Comparison of ENCODE assay signal across 12 cellular contexts in the genomic region with DNA sequence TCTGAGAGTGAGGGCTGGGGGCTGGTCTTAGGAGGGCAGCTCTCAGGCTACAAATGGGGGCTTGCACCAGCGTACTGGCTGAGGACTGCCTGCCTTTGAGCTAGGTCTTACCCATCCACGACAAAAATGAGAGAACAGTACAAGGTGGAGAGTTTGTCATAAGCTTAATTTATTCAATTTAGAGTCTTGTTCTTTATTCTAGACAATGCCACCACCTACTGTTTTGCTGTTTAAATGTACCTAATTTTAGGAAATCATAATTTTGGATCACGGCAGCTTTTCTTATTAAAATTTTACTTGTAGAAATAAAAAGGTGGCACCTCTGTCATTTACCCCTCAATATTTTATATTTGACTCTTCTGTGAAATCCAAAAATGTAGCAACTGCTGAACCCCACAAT.
DNase-seq lines count a peak whose midpoint lies in the region; ATAC-seq and TF ChIP-seq lines count a peak whose summit lies in the region.
"Had no signal": no experiment of that assay in that cellular context is flagged by ENCODE, and none has a peak within 500 bp of the region (broad histone marks: within the 10 kb centered on the region; RNA-seq: fewer than 3 reads in every experiment).

No MANE protein-coding gene starts in this region.

- TF ChIP-seq CTCF in IMR-90 (conservative IDR thresholded peaks at IDR 0.05; ENCODE audit: low read depth, low read length) (no peak; the same call in 1 of the 2 replicates), colonic mucosa (IDR thresholded peaks at IDR 0.05) (no peak), WERI-Rb-1 (IDR thresholded peaks at IDR 0.05; ENCODE audit: low read depth, low read length) (no peak)

- H3K36me3 ChIP-seq in BLaER1 treated with 17β-estradiol and CSF1 and Interleukin-3, amounts not matched to agents 10 nM and 100 nM = no peaks in the 10 kb centered on the region
- H3K36me3 ChIP-seq in IMR-90 (ENCODE audit: control insufficient read depth, insufficient read depth, low read length) (no peaks in the 10 kb centered on the region), colonic mucosa (no peaks in the 10 kb centered on the region), WERI-Rb-1 (no peaks in the 10 kb centered on the region)

- no peaks in the 10 kb centered on the region for H3K9me1 ChIP-seq in IMR-90 (ENCODE audit: insufficient read depth, low read length)

- H3K27ac Mint-ChIP-seq in naive thymus-derived CD8-positive, alpha-beta T cell = no peak overlapping the region

- in situ Hi-C loops in IMR-90 (cut with MboI; ENCODE audit: low sequenced_read_pairs) = no loop called here

- H3K27me3 Mint-ChIP-seq in naive thymus-derived CD8-positive, alpha-beta T cell = peaks cover 0 to 10% (median 0%) of the 10 kb centered on the region in 5 donors

- no peak for TF ChIP-seq POLR2A in IMR-90 (IDR thresholded peaks at IDR 0.05; ENCODE audit: low read depth, low read length)

- dilution Hi-C loops in IMR-90 (cut with HindIII; ENCODE audit: low sequenced_read_pairs, unreplicated experiment) = no loop called here

- no peak overlapping the region for H2AK5ac ChIP-seq in IMR-90 (ENCODE audit: low read depth, low read length)

- H3K4ac ChIP-seq in IMR-90 (ENCODE audit: low read depth, low read length) = no peak overlapping the region

- H3K27me3 ChIP-seq in BLaER1 treated with 17β-estradiol and CSF1 and Interleukin-3, amounts not matched to agents 10 nM and 100 nM = no peaks in the 10 kb centered on the region
- H3K27me3 ChIP-seq in IMR-90 (ENCODE audit: control insufficient read depth, insufficient read depth, low read length) (no peaks in the 10 kb centered on the region), colonic mucosa (no peaks in the 10 kb centered on the region), WERI-Rb-1 (ENCODE audit: insufficient read depth, low read depth, severe bottlenecking) (peaks cover 49% of the 10 kb centered on the region)

- H3K56ac ChIP-seq in IMR-90 (ENCODE audit: extremely low read depth, insufficient read depth, low read length) = no peak overlapping the region

- intact Hi-C loops in IMR-90 (cut with micrococcal nuclease) = loop anchor here (2.0 to 10.0 kb wide), 3 partner anchors 89 to 637 kb away; partner anchors contain the start of gene SLCO3A1
- intact Hi-C loops in colonic mucosa (cut with DNase I) = no loop called here

- H4K8ac ChIP-seq in IMR-90 (ENCODE audit: low read depth in 2 of 2, low read length in 2 of 2) = no peak overlapping the region

- H3K4me2 ChIP-seq in BLaER1 treated with 17β-estradiol and CSF1 and Interleukin-3, amounts not matched to agents 10 nM and 100 nM = peak overlapping the region in 9 of 11 experiments; percentile 73 to 97 (median 87); a peak in 18 of 22 replicates
- H3K4me2 ChIP-seq in IMR-90 (ENCODE audit: low read depth, low read length) = no peak overlapping the region

- peak; percentile 27 for TF ChIP-seq RAD21 in IMR-90 (IDR thresholded peaks at IDR 0.05; ENCODE audit: low read length)

- H2AK9ac ChIP-seq in IMR-90 (replicated peaks; ENCODE audit: low read depth, low read length, poor library complexity) = no peak overlapping the region

- no TSS peak for BruUV-seq in IMR-90 (replicated peaks; lab: Mats Ljungman, UMichigan)

- no peak overlapping the region for H3K14ac ChIP-seq in IMR-90 (replicated peaks; ENCODE audit: low read depth, low read length)

- no peak overlapping the region for H4K91ac ChIP-seq in IMR-90 (ENCODE audit: insufficient read depth, low read depth, low read length)

- H2BK20ac ChIP-seq in IMR-90 (ENCODE audit: low read depth, low read length) = no peak overlapping the region

- H2BK120ac ChIP-seq in IMR-90 (ENCODE audit: low read depth, low read length) = no peak overlapping the region

- no peak overlapping the region for H3K4me3 ChIP-seq in BLaER1 treated with 17β-estradiol and CSF1 and Interleukin-3, amounts not matched to agents 10 nM and 100 nM
- H3K4me3 ChIP-seq in IMR-90 (ENCODE audit: insufficient read depth, low read depth, low read length) = no peak overlapping the region
- no peak overlapping the region for H3K4me3 ChIP-seq in colonic mucosa
- no peak overlapping the region for H3K4me3 ChIP-seq in WERI-Rb-1 (ENCODE audit: low read depth, low read length)

- H2AFZ ChIP-seq in IMR-90 (replicated peaks; ENCODE audit: low read length, poor library complexity) = no peak overlapping the region

- H3K4me3 Mint-ChIP-seq in naive thymus-derived CD8-positive, alpha-beta T cell = no peak overlapping the region
- H3K4me3 Mint-ChIP-seq: mesothelial cell of epicardium, T-cell had no signal

- CTCF ChIA-PET in IMR-90 (lab: Yijun Ruan, JAX) = interaction anchor here (1.1 kb wide), 1 partner anchor 639 kb away, joined by 5 read pairs; no protein-coding TSS in a partner anchor

- H4K5ac ChIP-seq in IMR-90 (ENCODE audit: low read depth, low read length) = no peak overlapping the region

- peaks cover 22 to 100% (median 70%) of the 10 kb centered on the region in 10 experiments for H3K4me1 ChIP-seq in BLaER1 treated with 17β-estradiol and CSF1 and Interleukin-3, amounts not matched to agents 10 nM and 100 nM
- H3K4me1 ChIP-seq in IMR-90 (ENCODE audit: control insufficient read depth, insufficient read depth, low read length) = peaks cover 5% of the 10 kb centered on the region; the same call in 1 of the 2 replicates
- H3K4me1 ChIP-seq in colonic mucosa = peaks cover 19% of the 10 kb centered on the region

- H3K9ac ChIP-seq in BLaER1 treated with 17β-estradiol and CSF1 and Interleukin-3, amounts not matched to agents 10 nM and 100 nM = peak overlapping the region in 4 of 11 experiments; percentile 67 to 77 (median 70); a peak in 7 of 22 replicates
- H3K9ac ChIP-seq in IMR-90 (ENCODE audit: low read depth, low read length) = no peak overlapping the region
- H3K9ac ChIP-seq in colonic mucosa (ENCODE audit: low read depth in 2 of 2, low read length in 2 of 2) = peak overlapping the region; percentile 5 to 22

- peaks cover 3 to 11% of the 10 kb centered on the region in 2 experiments; a peak in 2 of 4 replicates for H3K79me1 ChIP-seq in IMR-90 (ENCODE audit: low read depth in 1 of 2, low read length in 2 of 2)

- 0 out of 22 replicates have a peak, but pooled peaks cover 0 to 3% (median 0%) of the 10 kb centered on the region in 11 experiments for H3K9me3 ChIP-seq in BLaER1 treated with 17β-estradiol and CSF1 and Interleukin-3, amounts not matched to agents 10 nM and 100 nM (replicated peaks in 1 of 11)
- no peaks in the 10 kb centered on the region for H3K9me3 ChIP-seq in IMR-90 (ENCODE audit: control insufficient read depth, insufficient read depth, low read length)
- no peaks in the 10 kb centered on the region for H3K9me3 ChIP-seq in colonic mucosa
- H3K9me3 ChIP-seq in WERI-Rb-1 (ENCODE audit: severe bottlenecking) = no peaks in the 10 kb centered on the region

- H3K23ac ChIP-seq in IMR-90 (ENCODE audit: low read depth, low read length) = no peak overlapping the region

- no peak overlapping the region for H2BK5ac ChIP-seq in IMR-90 (ENCODE audit: low read depth, low read length, poor library complexity, severe bottlenecking)

- peaks cover 21 to 62% (median 23%) of the 10 kb centered on the region in 4 donors for H3K4me1 Mint-ChIP-seq in naive thymus-derived CD8-positive, alpha-beta T cell

- no peak overlapping the region for H3K18ac ChIP-seq in IMR-90 (ENCODE audit: low read depth, low read length)

- WGBS in IMR-90 (ENCODE audit: extremely low coverage in 2 of 2, insufficient read length in 1 of 2), 2 experiments = no CpG with 5 or more reads among the region's 3 CpGs

- POLR2A ChIA-PET in IMR-90 (lab: Charles Lee; ENCODE audit: unreplicated experiment) = no interaction called here
- POLR2A ChIA-PET in naive thymus-derived CD8-positive, alpha-beta T cell (lab: Charles Lee) = interaction anchor here (1.0 to 1.3 kb wide), 3 partner anchors 89 to 235 kb away, joined by 3 to 4 read pairs (median 3); no protein-coding TSS in a partner anchor

- DNase-seq in IMR-90 = no peak
- DNase-seq in colonic mucosa = no peak
- DNase-seq in naive thymus-derived CD8-positive, alpha-beta T cell = peak in 2 of 10 donors; percentile 9 to 23
- DNase-seq in WERI-Rb-1 = no peak
- no peak for DNase-seq in superior temporal gyrus (ENCODE audit: extremely low spot score)
- DNase-seq in HuH-7 (ENCODE audit: low spot score) = no peak
- DNase-seq in H4 (ENCODE audit: low spot score) = no peak
- DNase-seq: activated naive CD4-positive, alpha-beta T cell treated with anti-CD3 and anti-CD28 coated beads, Interleukin-2, amount 50 U/mL, for 16 hours; cortex of kidney; T-cell had no signal

- H3K36me3 Mint-ChIP-seq in naive thymus-derived CD8-positive, alpha-beta T cell = peaks cover 0 to 2% (median 0%) of the 10 kb centered on the region in 3 donors
- H3K36me3 Mint-ChIP-seq: mesothelial cell of epicardium had no signal

- H3K9me3 Mint-ChIP-seq in naive thymus-derived CD8-positive, alpha-beta T cell = no peaks in the 10 kb centered on the region
- H3K9me3 Mint-ChIP-seq: mesothelial cell of epicardium, T-cell had no signal

- H4K20me1 ChIP-seq in BLaER1 treated with 17β-estradiol and CSF1 and Interleukin-3, amounts not matched to agents 10 nM and 100 nM = no peaks in the 10 kb centered on the region; a peak in 1 of 22 replicates
- no peaks in the 10 kb centered on the region for H4K20me1 ChIP-seq in IMR-90 (ENCODE audit: insufficient read depth, low read length)

- ATAC-seq in IMR-90 (ENCODE audit: low read depth) = no peak
- peak; percentile 32 to 50 for ATAC-seq in naive thymus-derived CD8-positive, alpha-beta T cell
- ATAC-seq: T-cell had no signal

- no peak overlapping the region for H2BK15ac ChIP-seq in IMR-90 (ENCODE audit: low read depth, low read length)

- H3K27ac ChIP-seq in BLaER1 treated with 17β-estradiol and CSF1 and Interleukin-3, amounts not matched to agents 10 nM and 100 nM = peak overlapping the region in 10 of 11 experiments; percentile 34 to 91 (median 82); a peak in 18 of 22 replicates
- H3K27ac ChIP-seq in IMR-90 (ENCODE audit: insufficient read depth, low read length) (no peak overlapping the region), colonic mucosa (peak overlapping the region; percentile 75), WERI-Rb-1 (no peak overlapping the region)

TF ChIP-seq in IMR-90, 13 proteins besides CTCF, POLR2A, EP300 and RAD21:
- TF ChIP-seq MAZ (IDR thresholded peaks at IDR 0.05; ENCODE audit: borderline replicate concordance, low read depth, low read length) = no peak
- TF ChIP-seq MXI1 (IDR thresholded peaks at IDR 0.05; ENCODE audit: borderline replicate concordance, low read depth, low read length) = no peak
- no peak for TF ChIP-seq RCOR1 (IDR thresholded peaks at IDR 0.05; ENCODE audit: insufficient replicate concordance, low read length)
- no peak for TF ChIP-seq CHD1 (IDR thresholded peaks at IDR 0.05; ENCODE audit: low read depth, low read length)
- TF ChIP-seq BHLHE40 (IDR thresholded peaks at IDR 0.05; ENCODE audit: low read depth, low read length) = no peak

Comparison
In these comparisons a context has a peak if more than half of its experiments do, and no peak if none do; other contexts are left out.
1. H3K27ac ChIP-seq: peak in BLaER1 treated with 17β-estradiol and CSF1 and Interleukin-3, amounts not matched to agents 10 nM and 100 nM (10 of 11) and colonic mucosa (single experiment); none in IMR-90 (single experiment) and WERI-Rb-1 (single experiment).